ENCODE assay signal across 29 cellular contexts in genomic region chr7:55170335-55170734, GRCh38.
"Had no signal": no experiment of that assay in that cellular context is flagged by ENCODE, and none has a peak within 500 bp of the region (broad histone marks: within the 10 kb centered on the region; RNA-seq: fewer than 3 reads in every experiment).

No MANE protein-coding gene starts in this region.

- H3K4me3 ChIP-seq: ascending aorta, breast epithelium, cardiac muscle cell, colonic mucosa, dorsolateral prefrontal cortex, esophagus squamous epithelium, gastroesophageal sphincter had no signal

- DNase-seq: activated CD4-positive, alpha-beta memory T cell treated with anti-CD3 and anti-CD28 coated beads, Interleukin-2, amount 10 ng/mL, durations not matched to agents 7 days and 5 days; activated CD4-positive, alpha-beta T cell treated with anti-CD3 and anti-CD28 coated beads for 1 hour; activated CD4-positive, alpha-beta T cell treated with anti-CD3 and anti-CD28 coated beads for 4 hours; activated CD4-positive, alpha-beta T cell treated with anti-CD3 and anti-CD28 coated beads, Interleukin-2, amount 10 ng/mL, durations not matched to agents 7 days and 5 days; activated CD4-positive, alpha-beta T cell treated with anti-CD3 and anti-CD28 coated beads, Interleukin-2, amount 50 U/mL, for 4 hours; activated CD8-positive, alpha-beta memory T cell treated with anti-CD3 and anti-CD28 coated beads, Interleukin-2, amount 50 U/mL, for 48 hours; activated gamma-delta T cell; activated naive CD4-positive, alpha-beta T cell; activated naive CD4-positive, alpha-beta T cell treated with anti-CD3 and anti-CD28 coated beads, Interleukin-2, amount 10 ng/mL, durations not matched to agents 7 days and 5 days; activated naive CD8-positive, alpha-beta T cell treated with anti-CD3 and anti-CD28 coated beads, Interleukin-2, amount 10 ng/mL, durations not matched to agents 7 days and 5 days; activated T-cell treated with anti-CD3 and anti-CD28 coated beads for 4 hours; activated T-cell treated with anti-CD3 and anti-CD28 coated beads, Interleukin-2, amount 50 U/mL, for 24 hours; activated T-cell treated with anti-CD3 and anti-CD28 coated beads, Interleukin-2, amount 50 U/mL, for 72 hours; central memory CD4-positive, alpha-beta T cell; cerebellar nuclear complex; colonic mucosa; effector memory CD8-positive, alpha-beta T cell; esophagus squamous epithelium; foreskin melanocyte; T-helper 2 cell had no signal

- H3K27ac ChIP-seq: ascending aorta, cardiac muscle cell, colonic mucosa, epithelial cell of prostate, esophagus squamous epithelium, gastroesophageal sphincter, VCaP had no signal

- H3K4me1 ChIP-seq: ascending aorta, breast epithelium, colonic mucosa, esophagus squamous epithelium, gastroesophageal sphincter had no signal

- H3K27me3 ChIP-seq: ascending aorta, breast epithelium, cardiac muscle cell, colonic mucosa, esophagus squamous epithelium, gastroesophageal sphincter had no signal

- ATAC-seq: activated naive CD4-positive, alpha-beta T cell treated with anti-CD3 and anti-CD28 coated beads, Interleukin-2, amount 50 U/mL, for 72 hours; activated T-cell treated with anti-CD3 and anti-CD28 coated beads, Interleukin-2, amount 50 U/mL, for 72 hours; effector memory CD8-positive, alpha-beta T cell; gastroesophageal sphincter; WTC11 had no signal

- H3K9me3 ChIP-seq: ascending aorta, breast epithelium, colonic mucosa, esophagus squamous epithelium, gastroesophageal sphincter had no signal

- H3K36me3 ChIP-seq: cardiac muscle cell had no signal
